In the genomic region with DNA sequence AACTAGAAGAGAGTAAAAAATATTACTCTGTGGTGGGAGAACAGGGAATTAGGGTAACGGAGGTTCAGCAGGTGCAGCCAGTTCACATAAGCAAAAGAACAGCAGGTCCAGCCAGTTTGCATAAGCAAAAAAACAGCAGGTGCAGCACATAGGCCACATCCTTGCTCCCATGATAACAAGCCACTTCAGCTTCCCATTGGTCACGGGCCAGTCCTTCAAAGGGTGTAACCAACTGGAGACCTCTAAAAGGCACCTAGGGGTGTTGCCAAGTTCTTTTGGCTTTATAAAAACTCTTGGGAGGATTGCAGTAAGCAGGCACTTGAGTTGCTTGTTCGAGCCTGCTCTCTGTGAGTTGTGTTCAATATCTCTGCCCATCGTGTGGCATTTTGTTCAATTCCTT, we compare ENCODE assay signal across 14 cellular contexts.
DNase-seq lines count a peak whose midpoint lies in the region; TF ChIP-seq lines count a peak whose summit lies in the region.
"Had no signal": no experiment of that assay in that cellular context is flagged by ENCODE, and none has a peak within 500 bp of the region (broad histone marks: within the 10 kb centered on the region; RNA-seq: fewer than 3 reads in every experiment).

No MANE protein-coding gene starts in this region.

- BruUV-seq in OCI-LY7 (replicated peaks; lab: Mats Ljungman, UMichigan): no TSS peak

- H3K27ac ChIP-seq in OCI-LY7 (ENCODE audit: low read depth, low read length, poor library complexity, severe bottlenecking): no peak overlapping the region
- H3K27ac ChIP-seq: BLaER1 treated with 17β-estradiol and CSF1 and Interleukin-3, amounts not matched to agents 10 nM and 100 nM; SJCRH30 had no signal

- no peaks in the 10 kb centered on the region for H3K9me2 ChIP-seq in OCI-LY7 (ENCODE audit: insufficient read depth, low read length)

- TF ChIP-seq POLR2A in erythroblast (IDR thresholded peaks at IDR 0.05; ENCODE audit: low read length): no peak

- CTCF ChIA-PET in OCI-LY7 (lab: Charles Lee; ENCODE audit: unreplicated experiment): no interaction called here

- no peaks in the 10 kb centered on the region for H3K79me2 ChIP-seq in OCI-LY7 (ENCODE audit: insufficient read depth, low read depth, low read length)

- POLR2A ChIA-PET in OCI-LY7 (lab: Charles Lee): no interaction called here

- no peak for TF ChIP-seq CTCF in GM12865 (IDR thresholded peaks at IDR 0.05; ENCODE audit: insufficient read depth, low read depth, low read length, missing control alignments)
- no peak for TF ChIP-seq CTCF in OCI-LY7 (conservative IDR thresholded peaks at IDR 0.05; ENCODE audit: low read length)

- H3K4me1 ChIP-seq in OCI-LY7 (ENCODE audit: insufficient read depth, low read length, poor library complexity, severe bottlenecking): no peaks in the 10 kb centered on the region
- H3K4me1 ChIP-seq: HAP-1, SJCRH30 had no signal

- H3K4me3 ChIP-seq in GM12865 (ENCODE audit: low read depth, low read length) (no peak overlapping the region), OCI-LY7 (ENCODE audit: low read depth, low read length, poor library complexity, severe bottlenecking) (no peak overlapping the region)
- H3K4me3 ChIP-seq: BLaER1 treated with 17β-estradiol and CSF1 and Interleukin-3, amounts not matched to agents 10 nM and 100 nM; HAP-1; SJCRH30 had no signal

- no peaks in the 10 kb centered on the region for H4K20me1 ChIP-seq in OCI-LY7 (ENCODE audit: insufficient read depth, low read length)
- H4K20me1 ChIP-seq: BLaER1 treated with 17β-estradiol and CSF1 and Interleukin-3, amounts not matched to agents 10 nM and 100 nM had no signal

- DNase-seq in NCI-H2171 treated with DMSO at 0.1 percent for 48 hours (lab: John Stamatoyannopoulos, UW) (peak; percentile 8), NCI-H2171 (lab: John Stamatoyannopoulos, UW) (no peak), GM12865 (ENCODE audit: low read depth) (peak; percentile 12), NCI-H2029 (lab: John Stamatoyannopoulos, UW) (peak; percentile 67), OCI-LY7 (ENCODE audit: low spot score) (peak; percentile 1), erythroblast (lab: John Stamatoyannopoulos, UW) (no peak), NCI-H82 treated with DMSO at 0.1 percent for 48 hours (lab: John Stamatoyannopoulos, UW; ENCODE audit: unreplicated experiment) (no peak)
- DNase-seq in activated naive CD4-positive, alpha-beta T cell treated with anti-CD3 and anti-CD28 coated beads, Interleukin-2, amount 50 U/mL, for 16 hours: no peak
- DNase-seq: DMS 273 treated with DMSO at 0.1 percent for 48 hours, NCI-H226, T-helper 17 cell had no signal

- no peaks in the 10 kb centered on the region for H3K9me3 ChIP-seq in OCI-LY7 (ENCODE audit: low read length)
- H3K9me3 ChIP-seq: HAP-1, SJCRH30 had no signal

- intact Hi-C loops in OCI-LY7 (cut with micrococcal nuclease; ENCODE audit: unreplicated experiment): no loop called here

- H3K4me2 ChIP-seq in OCI-LY7 (ENCODE audit: low read length): no peak overlapping the region
- H3K4me2 ChIP-seq: BLaER1 treated with 17β-estradiol and CSF1 and Interleukin-3, amounts not matched to agents 10 nM and 100 nM had no signal

- no peaks in the 10 kb centered on the region for H3K36me3 ChIP-seq in OCI-LY7 (ENCODE audit: insufficient read depth, low read length)
- H3K36me3 ChIP-seq: BLaER1 treated with 17β-estradiol and CSF1 and Interleukin-3, amounts not matched to agents 10 nM and 100 nM; HAP-1; SJCRH30 had no signal

- H2AFZ ChIP-seq in OCI-LY7 (ENCODE audit: low read length): no peak overlapping the region

Comparison
In these comparisons a context has a peak if more than half of its experiments do, and no peak if none do; other contexts are left out.
1. DNase-seq: peak in NCI-H2171 treated with DMSO at 0.1 percent for 48 hours (single experiment), GM12865 (single experiment), NCI-H2029 (single experiment) and OCI-LY7 (single experiment); none in NCI-H2171 (single experiment), erythroblast (0 of 2), activated naive CD4-positive, alpha-beta T cell treated with anti-CD3 and anti-CD28 coated beads, Interleukin-2, amount 50 U/mL, for 16 hours (single experiment) and NCI-H82 treated with DMSO at 0.1 percent for 48 hours (single experiment).